1 cellular context compared by ENCODE assay signal in the genomic region with DNA sequence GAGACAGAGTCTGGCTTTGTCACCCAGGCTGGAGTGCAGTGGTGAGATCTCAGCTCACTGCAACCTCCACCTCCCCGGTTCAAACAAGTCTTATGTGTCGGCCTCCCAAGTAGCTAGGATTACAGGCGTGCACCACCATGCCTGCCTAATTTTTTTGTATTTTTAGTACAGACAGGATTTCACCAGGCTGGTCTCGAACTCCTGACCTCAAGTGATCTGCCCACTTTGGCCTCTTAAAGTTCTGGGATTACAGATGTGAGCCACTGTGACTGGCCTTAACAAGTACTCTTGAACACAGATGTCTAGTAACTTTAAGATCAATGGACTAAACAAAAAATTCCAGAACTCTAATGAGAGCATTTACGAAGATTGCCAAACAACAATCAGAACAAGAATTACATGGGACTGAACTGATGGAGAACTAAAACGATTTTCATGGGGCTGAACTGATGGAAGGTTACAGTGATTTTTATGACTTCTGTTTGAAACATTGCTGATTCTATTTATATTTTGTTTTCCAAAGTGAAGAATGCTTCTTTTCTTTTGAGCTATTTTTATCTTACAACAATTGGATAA.
TF ChIP-seq lines count a peak whose summit lies in the region.

No MANE protein-coding gene starts in this region.

TF ChIP-seq in GM12891, 5 proteins besides CTCF, POLR2A, EP300 and RAD21:
- TF ChIP-seq PAX5 (IDR thresholded peaks at IDR 0.05; ENCODE audit: insufficient read depth, low read length, severe bottlenecking) (no peak), TAF1 (IDR thresholded peaks at IDR 0.05; ENCODE audit: low read depth, low read length) (no peak), POU2F2 (IDR thresholded peaks at IDR 0.05; ENCODE audit: low read depth, low read length) (no peak)
